ENCODE assay signal across 8 cellular contexts in genomic region chr7:132687016-132687415, GRCh38.
"Had no signal": no experiment of that assay in that cellular context is flagged by ENCODE, and none has a peak within 500 bp of the region (broad histone marks: within the 10 kb centered on the region; RNA-seq: fewer than 3 reads in every experiment).

No MANE protein-coding gene starts in this region.

- DNase-seq: GM23248, GOT3, H9, HCEC 1CT, IMR-90 had no signal

- ATAC-seq: K562 had no signal

- H3K4me3 ChIP-seq: GM23248, K562 had no signal

- H3K9ac ChIP-seq: GM23248 had no signal

- FAIRE-seq: H54, HTR-8/SVneo, K562 had no signal

- H3K27ac ChIP-seq: GM23248 had no signal

- H2AFZ ChIP-seq: GM23248 had no signal
